Comparison of ENCODE assay signal across 8 cellular contexts in the genomic region with DNA sequence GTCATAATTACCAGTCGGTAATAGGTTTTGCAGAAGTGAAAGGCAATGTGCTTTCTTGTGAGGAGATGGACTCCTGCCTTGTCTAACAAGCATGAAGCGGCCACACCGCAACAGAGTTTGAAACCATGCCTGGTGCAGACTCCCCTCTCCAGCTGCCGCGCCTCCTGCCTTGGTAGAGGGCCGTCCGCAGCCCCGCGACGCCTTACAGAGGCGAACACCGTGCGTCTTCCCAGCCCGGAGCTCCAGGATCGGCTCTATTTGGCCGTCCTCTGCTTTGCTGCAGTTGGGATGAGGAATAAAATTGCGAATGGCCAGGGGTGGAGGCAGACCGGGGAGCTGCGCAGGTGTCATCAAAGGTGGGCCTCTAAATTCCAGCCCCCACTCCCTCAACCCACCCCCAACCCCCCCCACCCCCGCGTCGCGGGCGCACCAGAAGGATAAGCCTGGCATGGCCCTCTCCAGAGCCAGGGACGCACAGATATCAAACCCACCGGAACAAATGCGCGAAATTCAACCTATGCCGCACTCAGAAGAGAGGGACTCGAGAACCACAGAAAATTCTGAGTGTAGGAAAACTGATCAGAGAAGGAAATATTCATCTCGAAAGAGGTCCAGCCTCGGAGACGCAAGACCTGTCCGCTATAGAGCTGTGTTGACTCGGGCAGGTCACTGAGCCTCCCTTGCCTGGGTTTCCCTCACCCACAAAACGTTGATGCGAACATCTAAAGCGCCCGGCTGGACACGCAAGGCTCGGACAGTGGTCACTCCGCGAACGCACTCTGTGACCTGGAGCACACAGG. TPM values are rescaled to one million over a fixed set of nuclear protein-coding genes. Genes with fewer than 3 reads are reported as not detected.
DNase-seq lines count a peak whose midpoint lies in the region; ATAC-seq and TF ChIP-seq lines count a peak whose summit lies in the region.

No MANE protein-coding gene starts in this region.

- no peak for TF ChIP-seq RAD21 in liver (IDR thresholded peaks at IDR 0.05)

- TF ChIP-seq CTCF in CD14-positive monocyte (IDR thresholded peaks at IDR 0.05) (no peak), liver (IDR thresholded peaks at IDR 0.05; ENCODE audit: low read depth, low read length, missing input control) (no peak), transverse colon (IDR thresholded peaks at IDR 0.05) (no peak)

- H3K27ac Mint-ChIP-seq in CD14-positive monocyte, result peak overlapping the region in 3 of 7 donors; percentile 36 to 63 (median 37)
- peak overlapping the region; percentile 99 for H3K27ac Mint-ChIP-seq in activated naive CD8-positive, alpha-beta T cell

- H3K27ac ChIP-seq in liver (ENCODE audit: low read depth in 1 of 2, low read length in 2 of 2) (no peak overlapping the region), transverse colon (peak overlapping the region; percentile 76 to 92 (median 86))

- H3K36me3 Mint-ChIP-seq in CD14-positive monocyte, result peaks cover 5 to 10% of the 10 kb centered on the region in 2 donors
- H3K36me3 Mint-ChIP-seq in activated naive CD8-positive, alpha-beta T cell, result peaks cover 8% of the 10 kb centered on the region

- H3K4me1 ChIP-seq in liver (ENCODE audit: control insufficient read depth in 4 of 4, insufficient read depth in 4 of 4, low read length in 3 of 4) (peaks cover 8 to 28% (median 25%) of the 10 kb centered on the region in 4 donors), transverse colon (peaks cover 0 to 25% (median 14%) of the 10 kb centered on the region in 4 donors)

- DNase-seq in CD14-positive monocyte (ENCODE audit: low spot score) (no peak), transverse colon (peak; percentile 46), NCI-H526 (lab: John Stamatoyannopoulos, UW) (no peak), occipital lobe (lab: John Stamatoyannopoulos, UW) (no peak)

- H3K4me3 Mint-ChIP-seq in CD14-positive monocyte, result peak overlapping the region; percentile 85 to 96
- peak overlapping the region; percentile 96 for H3K4me3 Mint-ChIP-seq in activated naive CD8-positive, alpha-beta T cell

- TF ChIP-seq EP300 in transverse colon (IDR thresholded peaks at IDR 0.05; ENCODE audit: low read depth), result no peak

- TF ChIP-seq POLR2A in transverse colon (IDR thresholded peaks at IDR 0.05), result no peak

- H3K4me1 Mint-ChIP-seq in CD14-positive monocyte, result peaks cover 29% of the 10 kb centered on the region
- peaks cover 75% of the 10 kb centered on the region for H3K4me1 Mint-ChIP-seq in activated naive CD8-positive, alpha-beta T cell (ENCODE audit: low read depth)

- ATAC-seq in GM19328 (IDR thresholded peaks at IDR 0.05; ENCODE audit: unreplicated experiment), result peak; percentile 62
- ATAC-seq in HG03378 (IDR thresholded peaks at IDR 0.05; ENCODE audit: unreplicated experiment), result peak; percentile 54

- in situ Hi-C loops in transverse colon (cut with MboI; ENCODE audit: low pct_ligation_motif_present in 1 of 4, low pct_unique_long_range_greater_than_20kb in 1 of 4, low sequenced_read_pairs in 3 of 4), result loop anchor here in 1 of 4 donors (10.0 kb wide), 1 partner anchor 385 kb away; no protein-coding TSS in a partner anchor

- H3K9ac ChIP-seq in liver (ENCODE audit: low read depth in 1 of 2, low read length in 2 of 2), result no peak overlapping the region

- 16% methylated on average over 44 of the region's 44 CpGs for WGBS in liver
- 3 to 7% methylated on average over 7 to 42 of the region's 44 CpGs for WGBS in transverse colon (ENCODE audit: low coverage in 1 of 2), 2 donors

- H3K36me3 ChIP-seq in liver (ENCODE audit: control insufficient read depth in 4 of 4, insufficient read depth in 3 of 4, low read depth in 1 of 4, low read length in 3 of 4) (no peaks in the 10 kb centered on the region), transverse colon (no peaks in the 10 kb centered on the region)

- intact Hi-C loops in CD14-positive monocyte (cut with micrococcal nuclease) (loop anchor here in 1 of 2 donors (5.0 kb wide), 2 partner anchors 48 to 387 kb away; no protein-coding TSS in a partner anchor), transverse colon (cut with DNase I; ENCODE audit: low total_unique reads) (loop anchor here (2.0 kb wide), 1 partner anchor 47 kb away; no protein-coding TSS in a partner anchor)

- peaks cover 46 to 59% (median 52%) of the 10 kb centered on the region in 3 donors for H3K27me3 Mint-ChIP-seq in CD14-positive monocyte (ENCODE audit: low read depth in 3 of 3)
- H3K27me3 Mint-ChIP-seq in activated naive CD8-positive, alpha-beta T cell, result no peaks in the 10 kb centered on the region

- H3K9me3 Mint-ChIP-seq in CD14-positive monocyte, result peaks cover 0 to 15% (median 6%) of the 10 kb centered on the region in 7 donors
- no peaks in the 10 kb centered on the region for H3K9me3 Mint-ChIP-seq in activated naive CD8-positive, alpha-beta T cell (ENCODE audit: low read depth)

- H3K4me3 ChIP-seq in liver (ENCODE audit: low read depth in 1 of 3, low read length in 3 of 3) (peak overlapping the region in 2 of 3 donors; percentile 55 to 57), transverse colon (peak overlapping the region; percentile 45 to 75 (median 65))

- H3K27me3 ChIP-seq in liver (ENCODE audit: control insufficient read depth in 4 of 4, insufficient read depth in 4 of 4, low read length in 3 of 4), result no peaks in the 10 kb centered on the region
- H3K27me3 ChIP-seq in transverse colon, result peaks cover 15% of the 10 kb centered on the region

- no peaks in the 10 kb centered on the region for H3K9me3 ChIP-seq in liver (ENCODE audit: control insufficient read depth in 4 of 4, low read length in 3 of 4)
- no peaks in the 10 kb centered on the region for H3K9me3 ChIP-seq in transverse colon

TF ChIP-seq in liver, 16 proteins besides CTCF, POLR2A, EP300 and RAD21:
- TF ChIP-seq RXRA (IDR thresholded peaks at IDR 0.05), result no peak
- TF ChIP-seq, protein P1, sequence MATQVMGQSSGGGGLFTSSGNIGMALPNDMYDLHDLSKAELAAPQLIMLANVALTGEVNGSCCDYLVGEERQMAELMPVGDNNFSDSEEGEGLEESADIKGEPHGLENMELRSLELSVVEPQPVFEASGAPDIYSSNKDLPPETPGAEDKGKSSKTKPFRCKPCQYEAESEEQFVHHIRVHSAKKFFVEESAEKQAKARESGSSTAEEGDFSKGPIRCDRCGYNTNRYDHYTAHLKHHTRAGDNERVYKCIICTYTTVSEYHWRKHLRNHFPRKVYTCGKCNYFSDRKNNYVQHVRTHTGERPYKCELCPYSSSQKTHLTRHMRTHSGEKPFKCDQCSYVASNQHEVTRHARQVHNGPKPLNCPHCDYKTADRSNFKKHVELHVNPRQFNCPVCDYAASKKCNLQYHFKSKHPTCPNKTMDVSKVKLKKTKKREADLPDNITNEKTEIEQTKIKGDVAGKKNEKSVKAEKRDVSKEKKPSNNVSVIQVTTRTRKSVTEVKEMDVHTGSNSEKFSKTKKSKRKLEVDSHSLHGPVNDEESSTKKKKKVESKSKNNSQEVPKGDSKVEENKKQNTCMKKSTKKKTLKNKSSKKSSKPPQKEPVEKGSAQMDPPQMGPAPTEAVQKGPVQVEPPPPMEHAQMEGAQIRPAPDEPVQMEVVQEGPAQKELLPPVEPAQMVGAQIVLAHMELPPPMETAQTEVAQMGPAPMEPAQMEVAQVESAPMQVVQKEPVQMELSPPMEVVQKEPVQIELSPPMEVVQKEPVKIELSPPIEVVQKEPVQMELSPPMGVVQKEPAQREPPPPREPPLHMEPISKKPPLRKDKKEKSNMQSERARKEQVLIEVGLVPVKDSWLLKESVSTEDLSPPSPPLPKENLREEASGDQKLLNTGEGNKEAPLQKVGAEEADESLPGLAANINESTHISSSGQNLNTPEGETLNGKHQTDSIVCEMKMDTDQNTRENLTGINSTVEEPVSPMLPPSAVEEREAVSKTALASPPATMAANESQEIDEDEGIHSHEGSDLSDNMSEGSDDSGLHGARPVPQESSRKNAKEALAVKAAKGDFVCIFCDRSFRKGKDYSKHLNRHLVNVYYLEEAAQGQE (IDR thresholded peaks at IDR 0.05), result no peak
- TF ChIP-seq, protein P2, sequence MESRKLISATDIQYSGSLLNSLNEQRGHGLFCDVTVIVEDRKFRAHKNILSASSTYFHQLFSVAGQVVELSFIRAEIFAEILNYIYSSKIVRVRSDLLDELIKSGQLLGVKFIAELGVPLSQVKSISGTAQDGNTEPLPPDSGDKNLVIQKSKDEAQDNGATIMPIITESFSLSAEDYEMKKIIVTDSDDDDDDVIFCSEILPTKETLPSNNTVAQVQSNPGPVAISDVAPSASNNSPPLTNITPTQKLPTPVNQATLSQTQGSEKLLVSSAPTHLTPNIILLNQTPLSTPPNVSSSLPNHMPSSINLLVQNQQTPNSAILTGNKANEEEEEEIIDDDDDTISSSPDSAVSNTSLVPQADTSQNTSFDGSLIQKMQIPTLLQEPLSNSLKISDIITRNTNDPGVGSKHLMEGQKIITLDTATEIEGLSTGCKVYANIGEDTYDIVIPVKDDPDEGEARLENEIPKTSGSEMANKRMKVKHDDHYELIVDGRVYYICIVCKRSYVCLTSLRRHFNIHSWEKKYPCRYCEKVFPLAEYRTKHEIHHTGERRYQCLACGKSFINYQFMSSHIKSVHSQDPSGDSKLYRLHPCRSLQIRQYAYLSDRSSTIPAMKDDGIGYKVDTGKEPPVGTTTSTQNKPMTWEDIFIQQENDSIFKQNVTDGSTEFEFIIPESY (IDR thresholded peaks at IDR 0.05), result no peak

RNA-seq across cellular contexts. Expression of a gene that starts 1.1 kb away (rescaled TPM):
- polyA plus RNA-seq in CD14-positive monocyte (under 1 TPM; 0.79 to 0.95 TPM), liver (under 1 TPM; 0.26 to 0.27 TPM)
- total RNA-seq in liver (10 to 100 TPM in 1 of 2 donors, under 1 TPM in 1; 0.84 to 10.3 TPM), transverse colon (100 to 1,000 TPM in 2 of 4 donors, 10 to 100 TPM in 2; 21.3 to 230 (median 76.5) TPM), occipital lobe (1.1 TPM)

RNA-seq across cellular contexts. Expression of a gene that starts 25.7 kb away (rescaled TPM):
- polyA plus RNA-seq in CD14-positive monocyte (1,000 to 10,000 TPM; 5,130 to 6,847 TPM), liver (100 to 1,000 TPM; 225 to 230 TPM)
- total RNA-seq in liver (100 to 1,000 TPM; 283 to 518 TPM), transverse colon (1,000 to 10,000 TPM; 1,619 to 4,787 (median 3,693) TPM), occipital lobe (2,498 TPM)

Comparison
In these comparisons a context has a peak if more than half of its experiments do, and no peak if none do; other contexts are left out.
1. H3K27ac ChIP-seq: peak in transverse colon (4 of 4); none in liver (0 of 2).